8 cellular contexts compared by ENCODE assay signal in the genomic region with DNA sequence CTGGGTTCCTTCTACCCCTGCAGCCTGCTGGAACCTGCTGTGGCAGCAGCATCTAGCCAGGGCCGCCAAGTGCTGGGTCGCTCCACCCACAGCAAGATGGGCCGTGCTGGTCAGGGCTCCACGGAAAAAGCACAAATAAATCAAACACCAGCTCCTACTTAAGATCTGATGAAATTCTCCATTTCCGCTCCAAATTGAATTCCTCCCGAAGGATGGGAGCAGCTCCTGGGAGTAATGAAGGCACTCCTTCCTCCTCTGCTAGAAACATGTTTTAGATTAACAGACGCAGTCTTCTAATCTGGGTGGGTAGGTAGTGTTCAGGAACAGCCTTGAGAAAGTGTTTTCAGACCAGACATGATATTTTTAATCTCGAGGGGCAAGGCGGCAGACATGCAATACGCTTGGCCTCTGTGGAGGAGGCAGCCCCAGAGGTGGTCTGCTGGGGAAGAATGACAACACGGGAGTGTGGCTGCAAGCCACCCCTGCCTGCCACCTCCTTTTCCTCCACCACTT.
A peak's percentile ranks its signal among the peaks of the same experiment; 100 is the strongest.
DNase-seq lines count a peak whose midpoint lies in the region; ATAC-seq and TF ChIP-seq lines count a peak whose summit lies in the region.

No MANE protein-coding gene starts in this region.

- no peak overlapping the region for H3K4me3 Mint-ChIP-seq in activated T-cell treated with anti-CD3 and anti-CD28 coated beads, Interleukin-2, amount 50 U/mL, for 72 hours

- no peak for ATAC-seq in GM21515 (IDR thresholded peaks at IDR 0.05; ENCODE audit: unreplicated experiment)
- no peak for ATAC-seq in activated T-cell treated with anti-CD3 and anti-CD28 coated beads, Interleukin-2, amount 50 U/mL, for 72 hours (replicated peaks in 1 of 2)

- peak overlapping the region; percentile 79 for H3K27ac ChIP-seq in cingulate gyrus (ENCODE audit: low read depth, low read length)
- peak overlapping the region; percentile 86 to 92 for H3K27ac ChIP-seq in tibial artery

- intact Hi-C loops in tibial artery (cut with DNase I; ENCODE audit: low total_unique reads), result no loop called here

- no peaks in the 10 kb centered on the region for H3K36me3 Mint-ChIP-seq in activated T-cell treated with anti-CD3 and anti-CD28 coated beads, Interleukin-2, amount 50 U/mL, for 72 hours (ENCODE audit: insufficient read depth in 2 of 2)

- peak overlapping the region; percentile 19 to 20 for H3K4me3 ChIP-seq in tibial artery

- H3K4me1 ChIP-seq in tibial artery, result peaks cover 0 to 66% (median 43%) of the 10 kb centered on the region in 4 donors

- no peaks in the 10 kb centered on the region for H3K36me3 ChIP-seq in tibial artery

- no peaks in the 10 kb centered on the region for H3K27me3 Mint-ChIP-seq in activated T-cell treated with anti-CD3 and anti-CD28 coated beads, Interleukin-2, amount 50 U/mL, for 72 hours (ENCODE audit: low read depth)

- H3K4me1 Mint-ChIP-seq in activated T-cell treated with anti-CD3 and anti-CD28 coated beads, Interleukin-2, amount 50 U/mL, for 72 hours (ENCODE audit: low read depth), result no peaks in the 10 kb centered on the region

- no peaks in the 10 kb centered on the region for H3K27me3 ChIP-seq in tibial artery

- H3K9me3 ChIP-seq in tibial artery, result no peaks in the 10 kb centered on the region

- TF ChIP-seq CTCF in tibial artery (IDR thresholded peaks at IDR 0.05), result no peak

- H3K9me3 Mint-ChIP-seq in activated T-cell treated with anti-CD3 and anti-CD28 coated beads, Interleukin-2, amount 50 U/mL, for 72 hours, result no peaks in the 10 kb centered on the region

- no peak overlapping the region for H3K27ac Mint-ChIP-seq in activated T-cell treated with anti-CD3 and anti-CD28 coated beads, Interleukin-2, amount 50 U/mL, for 72 hours

- peak; percentile 23 for DNase-seq in HT1080 (ENCODE audit: low read depth)
- peak; percentile 43 for DNase-seq in medulla oblongata (ENCODE audit: extremely low spot score)
- peak; percentile 78 to 91 for DNase-seq in tibial artery
- DNase-seq in NCI-H82 (lab: John Stamatoyannopoulos, UW), result no peak
- no peak for DNase-seq in KG1 (lab: John Stamatoyannopoulos, UW)
- DNase-seq in activated T-cell treated with anti-CD3 and anti-CD28 coated beads, Interleukin-2, amount 50 U/mL, for 72 hours, result no peak

Comparison
In these comparisons a context has a peak if more than half of its experiments do, and no peak if none do; other contexts are left out.
1. DNase-seq: peak in HT1080 (single experiment), medulla oblongata (single experiment) and tibial artery (2 of 2); none in NCI-H82 (single experiment), KG1 (single experiment) and activated T-cell treated with anti-CD3 and anti-CD28 coated beads, Interleukin-2, amount 50 U/mL, for 72 hours (0 of 2).